8 cellular contexts compared by ENCODE assay signal in genomic region chr2:47767880-47768609, GRCh38. TPM values are rescaled to one million over a fixed set of nuclear protein-coding genes. Genes with fewer than 3 reads are reported as not detected.
A peak's percentile ranks its signal among the peaks of the same experiment; 100 is the strongest.
DNase-seq lines count a peak whose midpoint lies in the region; ATAC-seq and TF ChIP-seq lines count a peak whose summit lies in the region.

No MANE protein-coding gene starts in this region.

- intact Hi-C loops in upper lobe of right lung (cut with DNase I) = no loop called here

- no peak overlapping the region for H3K14ac ChIP-seq in trophoblast cell (ENCODE audit: low read length)

- peak overlapping the region; percentile 42 for H2AFZ ChIP-seq in trophoblast cell (ENCODE audit: insufficient read depth, low read length, poor library complexity)

- H3K4me3 ChIP-seq in trophoblast cell (ENCODE audit: low read depth, low read length) (no peak overlapping the region), upper lobe of right lung (no peak overlapping the region)

- peak overlapping the region; percentile 36 for H2BK120ac ChIP-seq in trophoblast cell (ENCODE audit: insufficient read depth, low read length, poor library complexity)

- H2BK12ac ChIP-seq in trophoblast cell (ENCODE audit: low read length) = peak overlapping the region; percentile 95

- CTCF ChIA-PET in RWPE1 (lab: Yijun Ruan, JAX) = interaction anchor here (0.6 to 3.4 kb wide), 28 partner anchors 9 to 839 kb away, joined by 3 to 58 read pairs (median 4); partner anchors contain the start of gene MSH6

- no peaks in the 10 kb centered on the region for H3K36me3 ChIP-seq in trophoblast cell (ENCODE audit: control insufficient read depth in 1 of 2, insufficient read depth in 2 of 2, low read length in 2 of 2)
- no peaks in the 10 kb centered on the region for H3K36me3 ChIP-seq in upper lobe of right lung

- H3K4ac ChIP-seq in trophoblast cell (ENCODE audit: low read depth, low read length) = peak overlapping the region; percentile 59

- DNase-seq in NCI-H2081 (lab: John Stamatoyannopoulos, UW) = peak; percentile 56 to 68
- no peak for DNase-seq in NCI-H2081 treated with DMSO at 0.1 percent for 48 hours (lab: John Stamatoyannopoulos, UW)
- DNase-seq in RWPE1 (ENCODE audit: low spot score) = peak; percentile 48
- DNase-seq in activated effector memory CD4-positive, alpha-beta T cell treated with anti-CD3 and anti-CD28 coated beads, Interleukin-2, amount 50 U/mL, for 16 hours = peak; percentile 90
- peak; percentile 58 for DNase-seq in globus pallidus (ENCODE audit: low spot score)
- peak; percentile 48 to 76 for DNase-seq in trophoblast cell
- peak; percentile 83 for DNase-seq in upper lobe of right lung

- H3K18ac ChIP-seq in trophoblast cell (ENCODE audit: low read length) = no peak overlapping the region

- H3K4me1 ChIP-seq in trophoblast cell (ENCODE audit: control insufficient read depth in 1 of 2, insufficient read depth in 2 of 2, low read length in 2 of 2) (peaks cover 0 to 2% of the 10 kb centered on the region in 2 experiments), upper lobe of right lung (peaks cover 3% of the 10 kb centered on the region)

- H3K9ac ChIP-seq in trophoblast cell (ENCODE audit: low read length) = no peak overlapping the region

- H3K27ac ChIP-seq in RWPE1 (no peak overlapping the region), trophoblast cell (ENCODE audit: low read depth, low read length) (no peak overlapping the region), upper lobe of right lung (no peak overlapping the region)

- H3K9me3 ChIP-seq in trophoblast cell (ENCODE audit: insufficient read depth, low read depth, low read length) = peaks cover 2% of the 10 kb centered on the region
- H3K9me3 ChIP-seq in upper lobe of right lung = no peaks in the 10 kb centered on the region

- peaks cover 2% of the 10 kb centered on the region for H3K79me1 ChIP-seq in trophoblast cell (ENCODE audit: low read length)

- ATAC-seq in HG03432 (IDR thresholded peaks at IDR 0.05; ENCODE audit: unreplicated experiment) (peak; percentile 83), upper lobe of right lung (peak; percentile 94)

- no peak overlapping the region for H3K23ac ChIP-seq in trophoblast cell (ENCODE audit: low read length)

- TF ChIP-seq CTCF in RWPE1 (conservative IDR thresholded peaks at IDR 0.05; ENCODE audit: low read depth) (peak; percentile 98), upper lobe of right lung (IDR thresholded peaks at IDR 0.05) (peak; percentile 100)

- H3K27me3 ChIP-seq in trophoblast cell (ENCODE audit: insufficient read depth, low read length) (no peaks in the 10 kb centered on the region), upper lobe of right lung (no peaks in the 10 kb centered on the region)

- H3K4me2 ChIP-seq in trophoblast cell (ENCODE audit: low read length) = no peak overlapping the region

- peak overlapping the region; percentile 60 for H2AK5ac ChIP-seq in trophoblast cell (ENCODE audit: low read length)

- no peaks in the 10 kb centered on the region for H3K79me2 ChIP-seq in trophoblast cell (ENCODE audit: control insufficient read depth, insufficient read depth, low read length, poor library complexity)

- H4K91ac ChIP-seq in trophoblast cell (ENCODE audit: low read depth, low read length) = peak overlapping the region; percentile 38

- no peak overlapping the region for H2BK5ac ChIP-seq in trophoblast cell (ENCODE audit: low read depth, low read length, poor library complexity)

- no peak overlapping the region for H4K12ac ChIP-seq in trophoblast cell (ENCODE audit: low read depth, low read length)

- POLR2A ChIA-PET in RWPE1 (lab: Yijun Ruan, JAX; ENCODE audit: low non-redundant PET) = no interaction called here

- no CpG with 5 or more reads among the region's 28 CpGs for WGBS in trophoblast cell (ENCODE audit: extremely low coverage, insufficient coverage, insufficient read length)

- H4K8ac ChIP-seq in trophoblast cell (ENCODE audit: low read depth, low read length) = no peak overlapping the region

RNA-seq across cellular contexts. Expression of gene MSH6, which starts 14.9 kb away (rescaled TPM):
- polyA plus RNA-seq in trophoblast cell (2013) = 49.7 and 51.0 TPM in 2 replicates
- total RNA-seq in upper lobe of right lung = 31.1 TPM
